1 cellular context compared by ENCODE assay signal in the genomic region with DNA sequence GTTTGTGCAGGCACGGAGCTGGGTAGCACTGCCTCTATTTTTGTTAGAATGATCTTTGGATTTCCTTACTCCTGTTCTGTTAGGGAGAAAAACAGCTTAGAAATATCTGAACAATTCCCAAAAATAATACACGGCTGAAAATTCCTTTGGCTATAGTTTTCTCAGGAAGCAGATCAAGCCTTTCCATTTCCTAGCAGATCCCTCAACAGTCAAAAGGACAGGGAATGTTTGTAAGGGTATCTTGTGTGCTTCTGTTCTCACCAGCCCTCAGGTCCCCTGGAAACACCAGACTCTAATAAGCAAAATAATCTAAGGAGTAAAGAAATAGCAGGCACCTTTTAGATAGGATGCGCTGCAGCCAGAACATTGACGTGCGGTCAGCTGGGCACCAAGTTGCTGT.
TF ChIP-seq lines count a peak whose summit lies in the region.

No MANE protein-coding gene starts in this region.

TF ChIP-seq in endothelial cell of umbilical vein, 7 proteins besides CTCF, POLR2A, EP300 and RAD21 (continued from another document):
- TF ChIP-seq GATA2 (IDR thresholded peaks at IDR 0.05; ENCODE audit: insufficient read depth, insufficient read length, low read depth, low read length) (no peak), JUN (IDR thresholded peaks at IDR 0.05; ENCODE audit: borderline replicate concordance, insufficient read depth, insufficient read length, low read depth) (no peak)
- TF ChIP-seq, protein P1, sequence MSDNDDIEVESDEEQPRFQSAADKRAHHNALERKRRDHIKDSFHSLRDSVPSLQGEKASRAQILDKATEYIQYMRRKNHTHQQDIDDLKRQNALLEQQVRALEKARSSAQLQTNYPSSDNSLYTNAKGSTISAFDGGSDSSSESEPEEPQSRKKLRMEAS (IDR thresholded peaks at IDR 0.05; ENCODE audit: insufficient read depth, insufficient read length) = no peak
